Comparison of ENCODE assay signal across 30 cellular contexts in the genomic region with DNA sequence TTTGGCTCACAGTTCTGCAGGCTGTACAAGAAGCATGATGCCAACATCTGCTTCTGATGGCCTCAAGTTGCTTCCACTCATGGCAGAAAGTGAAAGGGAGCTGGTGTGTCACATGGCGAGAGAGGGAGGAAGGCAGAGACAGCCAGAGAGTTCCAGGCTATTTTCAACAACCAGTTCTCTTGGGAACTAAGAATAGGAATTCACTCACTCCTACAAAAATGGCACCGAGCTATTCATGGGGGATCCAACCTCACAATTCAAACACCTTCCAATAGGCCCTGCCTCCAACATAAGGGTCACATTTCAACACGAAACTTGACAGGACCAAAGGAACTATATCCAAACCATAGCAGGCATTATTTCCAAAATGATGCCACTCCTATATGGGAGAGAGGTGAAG.
"Had no signal": no experiment of that assay in that cellular context is flagged by ENCODE, and none has a peak within 500 bp of the region (broad histone marks: within the 10 kb centered on the region; RNA-seq: fewer than 3 reads in every experiment).

No MANE protein-coding gene starts in this region.

- H3K4me1 ChIP-seq: breast epithelium, colonic mucosa, esophagus squamous epithelium had no signal

- H3K36me3 ChIP-seq: adrenal gland, breast epithelium, cardiac muscle cell, colonic mucosa, esophagus squamous epithelium, gastroesophageal sphincter, WERI-Rb-1 had no signal

- H3K27ac ChIP-seq: breast epithelium, cardiac muscle cell, colonic mucosa, epithelial cell of prostate, WERI-Rb-1 had no signal

- H3K27me3 ChIP-seq: adrenal gland, breast epithelium, cardiac muscle cell, colonic mucosa, esophagus squamous epithelium, gastroesophageal sphincter had no signal

- ATAC-seq: activated CD4-positive, CD25-positive, alpha-beta regulatory T cell treated with anti-CD3 and anti-CD28 coated beads, Interleukin-2, amount 50 U/mL, for 24 hours; activated CD8-positive, alpha-beta memory T cell treated with anti-CD3 and anti-CD28 coated beads, Interleukin-2, amount 10 ng/mL, durations not matched to agents 7 days and 5 days; activated CD8-positive, alpha-beta T cell treated with anti-CD3 and anti-CD28 coated beads, Interleukin-2, amount 10 ng/mL, durations not matched to agents 7 days and 5 days; activated naive CD8-positive, alpha-beta T cell treated with anti-CD3 and anti-CD28 coated beads, Interleukin-2, amount 50 U/mL, for 24 hours; gastroesophageal sphincter; T-helper 17 cell had no signal

- H3K4me3 ChIP-seq: adrenal gland, breast epithelium, cardiac muscle cell, colonic mucosa, esophagus squamous epithelium, gastroesophageal sphincter had no signal

- H3K9me3 ChIP-seq: adrenal gland, colonic mucosa, gastroesophageal sphincter had no signal

- DNase-seq: activated B cell treated with CpG ODN at 0.5 μM for 24 hours; activated CD4-positive, alpha-beta memory T cell treated with anti-CD3 and anti-CD28 coated beads for 36 hours; activated CD4-positive, alpha-beta T cell treated with anti-CD3 and anti-CD28 coated beads, Interleukin-2, amount 10 ng/mL, durations not matched to agents 24 days and 14 days; activated CD8-positive, alpha-beta memory T cell treated with anti-CD3 and anti-CD28 coated beads, Interleukin-2, amount 10 ng/mL, durations not matched to agents 7 days and 5 days; activated CD8-positive, alpha-beta memory T cell treated with anti-CD3 and anti-CD28 coated beads, Interleukin-2, amount 50 U/mL, for 4 hours; activated CD8-positive, alpha-beta T cell treated with anti-CD3 and anti-CD28 coated beads, Interleukin-2, amount 10 ng/mL, durations not matched to agents 7 days and 5 days; activated effector memory CD4-positive, alpha-beta T cell treated with anti-CD3 and anti-CD28 coated beads, Interleukin-2, amount 50 U/mL, for 16 hours; activated naive CD4-positive, alpha-beta T cell treated with anti-CD3 and anti-CD28 coated beads for 36 hours; activated naive CD8-positive, alpha-beta T cell treated with anti-CD3 and anti-CD28 coated beads for 36 hours; activated naive CD8-positive, alpha-beta T cell treated with anti-CD3 and anti-CD28 coated beads, Interleukin-2, amount 50 U/mL, for 24 hours; activated T-cell treated with anti-CD3 and anti-CD28 coated beads, Interleukin-2, amount 50 U/mL, for 1 hour; activated T-cell treated with anti-CD3 and anti-CD28 coated beads, Interleukin-2, amount 50 U/mL, for 48 hours; adrenal gland; amygdala; aorta; central memory CD4-positive, alpha-beta T cell; cerebellar nuclear complex; colonic mucosa; effector CD8-positive, alpha-beta T cell; esophagus squamous epithelium; foreskin melanocyte; T-helper 1 cell; T-helper 17 cell; T1000; WERI-Rb-1 had no signal
